Comparison of ENCODE assay signal across 1 cellular context in genomic region chr14:95611293-95611880, GRCh38.
TF ChIP-seq lines count a peak whose summit lies in the region.

No MANE protein-coding gene starts in this region.

TF ChIP-seq in GM12878, 131 proteins besides CTCF, POLR2A, EP300 and RAD21 (continued from another document):
- TF ChIP-seq ZBTB40 (IDR thresholded peaks at IDR 0.05; ENCODE audit: borderline replicate concordance) (no peak), SMC3 (IDR thresholded peaks at IDR 0.05; ENCODE audit: borderline replicate concordance, low read length) (peak; percentile 39; the same call in 1 of the 2 replicates), TBL1XR1 (IDR thresholded peaks at IDR 0.05; ENCODE audit: low read depth, low read length) (no peak), NFYA (IDR thresholded peaks at IDR 0.05; ENCODE audit: borderline replicate concordance, low read depth, low read length) (no peak), HDAC6 (IDR thresholded peaks at IDR 0.05; ENCODE audit: unreplicated experiment) (no peak), SMAD5 (IDR thresholded peaks at IDR 0.05; ENCODE audit: low read depth) (no peak)
- TF ChIP-seq, protein P1, sequence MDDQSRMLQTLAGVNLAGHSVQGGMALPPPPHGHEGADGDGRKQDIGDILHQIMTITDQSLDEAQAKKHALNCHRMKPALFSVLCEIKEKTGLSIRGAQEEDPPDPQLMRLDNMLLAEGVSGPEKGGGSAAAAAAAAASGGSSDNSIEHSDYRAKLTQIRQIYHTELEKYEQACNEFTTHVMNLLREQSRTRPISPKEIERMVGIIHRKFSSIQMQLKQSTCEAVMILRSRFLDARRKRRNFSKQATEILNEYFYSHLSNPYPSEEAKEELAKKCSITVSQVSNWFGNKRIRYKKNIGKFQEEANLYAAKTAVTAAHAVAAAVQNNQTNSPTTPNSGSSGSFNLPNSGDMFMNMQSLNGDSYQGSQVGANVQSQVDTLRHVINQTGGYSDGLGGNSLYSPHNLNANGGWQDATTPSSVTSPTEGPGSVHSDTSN (IDR thresholded peaks at IDR 0.05; ENCODE audit: insufficient replicate concordance, low read depth, low read length) = no peak
